In the genomic region with DNA sequence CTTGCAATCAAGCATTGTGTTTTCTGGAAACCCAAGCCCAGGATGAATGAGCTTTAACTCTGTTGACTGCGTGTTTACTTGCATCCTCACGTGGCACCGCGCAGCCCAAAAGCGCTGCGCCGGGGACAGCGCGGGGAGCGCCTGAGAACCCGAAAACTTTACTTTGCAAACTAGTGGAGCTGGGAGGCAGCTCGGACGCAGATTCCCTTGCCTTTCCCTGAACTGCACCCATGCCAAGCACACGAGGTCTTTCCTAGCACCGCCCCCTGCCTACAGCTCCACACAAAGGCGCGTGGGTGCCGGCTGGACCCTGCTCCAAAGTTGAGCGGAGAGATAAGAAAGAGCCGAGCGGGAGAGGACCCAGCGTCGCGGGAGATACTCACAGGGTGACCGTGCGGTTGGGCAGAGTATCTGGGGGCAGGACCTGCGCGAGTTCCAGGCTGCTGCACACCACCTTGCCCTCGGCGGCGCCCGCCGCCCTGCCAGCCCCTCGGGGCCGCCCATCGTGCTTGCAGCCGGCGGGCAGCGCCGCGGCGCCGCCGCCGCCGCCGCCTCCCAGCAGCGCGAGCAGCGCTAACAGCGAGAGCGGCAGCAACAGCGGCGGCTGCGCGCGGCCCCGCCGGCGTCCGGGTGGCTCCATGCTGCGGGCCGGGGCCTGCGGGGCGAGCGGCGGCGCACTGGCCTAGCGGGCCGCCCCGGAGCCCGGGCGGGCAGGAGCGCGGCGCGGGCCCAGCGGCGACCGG, we compare ENCODE assay signal across 1 cellular context.
TF ChIP-seq lines count a peak whose summit lies in the region.

No MANE protein-coding gene starts in this region.

TF ChIP-seq in GM12878, 131 proteins besides CTCF, POLR2A, EP300 and RAD21 (continued from another document):
- TF ChIP-seq ZNF384 (IDR thresholded peaks at IDR 0.05; ENCODE audit: borderline replicate concordance, low read depth, low read length) (no peak), MXI1 (IDR thresholded peaks at IDR 0.05; ENCODE audit: low read depth, low read length) (peak; percentile 60; the same call in 1 of the 2 replicates), BCL11A (IDR thresholded peaks at IDR 0.05; ENCODE audit: low read depth, low read length) (0 out of 2 replicates have a peak, but pooled peaks have one; percentile 3), IKZF2 (IDR thresholded peaks at IDR 0.05) (no peak), HDAC6 (IDR thresholded peaks at IDR 0.05; ENCODE audit: unreplicated experiment) (no peak), NBN (IDR thresholded peaks at IDR 0.05) (0 out of 2 replicates have a peak, but pooled peaks have one; percentile 20), SMARCA5 (IDR thresholded peaks at IDR 0.05) (0 out of 2 replicates have a peak, but pooled peaks have one; percentile 17), BHLHE40 (IDR thresholded peaks at IDR 0.05; ENCODE audit: borderline replicate concordance in 1 of 2, low read depth in 2 of 2, low read length in 1 of 2) (peak; percentile 33 to 76; a peak in 3 of 4 replicates), STAT3 (IDR thresholded peaks at IDR 0.05; ENCODE audit: low read depth, low read length) (no peak), DPF2 (IDR thresholded peaks at IDR 0.05) (no peak)
- TF ChIP-seq, protein P1, sequence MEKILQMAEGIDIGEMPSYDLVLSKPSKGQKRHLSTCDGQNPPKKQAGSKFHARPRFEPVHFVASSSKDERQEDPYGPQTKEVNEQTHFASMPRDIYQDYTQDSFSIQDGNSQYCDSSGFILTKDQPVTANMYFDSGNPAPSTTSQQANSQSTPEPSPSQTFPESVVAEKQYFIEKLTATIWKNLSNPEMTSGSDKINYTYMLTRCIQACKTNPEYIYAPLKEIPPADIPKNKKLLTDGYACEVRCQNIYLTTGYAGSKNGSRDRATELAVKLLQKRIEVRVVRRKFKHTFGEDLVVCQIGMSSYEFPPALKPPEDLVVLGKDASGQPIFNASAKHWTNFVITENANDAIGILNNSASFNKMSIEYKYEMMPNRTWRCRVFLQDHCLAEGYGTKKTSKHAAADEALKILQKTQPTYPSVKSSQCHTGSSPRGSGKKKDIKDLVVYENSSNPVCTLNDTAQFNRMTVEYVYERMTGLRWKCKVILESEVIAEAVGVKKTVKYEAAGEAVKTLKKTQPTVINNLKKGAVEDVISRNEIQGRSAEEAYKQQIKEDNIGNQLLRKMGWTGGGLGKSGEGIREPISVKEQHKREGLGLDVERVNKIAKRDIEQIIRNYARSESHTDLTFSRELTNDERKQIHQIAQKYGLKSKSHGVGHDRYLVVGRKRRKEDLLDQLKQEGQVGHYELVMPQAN (conservative IDR thresholded peaks at IDR 0.05) = peak; percentile 80
- TF ChIP-seq, protein P2, sequence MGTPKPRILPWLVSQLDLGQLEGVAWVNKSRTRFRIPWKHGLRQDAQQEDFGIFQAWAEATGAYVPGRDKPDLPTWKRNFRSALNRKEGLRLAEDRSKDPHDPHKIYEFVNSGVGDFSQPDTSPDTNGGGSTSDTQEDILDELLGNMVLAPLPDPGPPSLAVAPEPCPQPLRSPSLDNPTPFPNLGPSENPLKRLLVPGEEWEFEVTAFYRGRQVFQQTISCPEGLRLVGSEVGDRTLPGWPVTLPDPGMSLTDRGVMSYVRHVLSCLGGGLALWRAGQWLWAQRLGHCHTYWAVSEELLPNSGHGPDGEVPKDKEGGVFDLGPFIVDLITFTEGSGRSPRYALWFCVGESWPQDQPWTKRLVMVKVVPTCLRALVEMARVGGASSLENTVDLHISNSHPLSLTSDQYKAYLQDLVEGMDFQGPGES (IDR thresholded peaks at IDR 0.05) = no peak
- TF ChIP-seq, protein P3, sequence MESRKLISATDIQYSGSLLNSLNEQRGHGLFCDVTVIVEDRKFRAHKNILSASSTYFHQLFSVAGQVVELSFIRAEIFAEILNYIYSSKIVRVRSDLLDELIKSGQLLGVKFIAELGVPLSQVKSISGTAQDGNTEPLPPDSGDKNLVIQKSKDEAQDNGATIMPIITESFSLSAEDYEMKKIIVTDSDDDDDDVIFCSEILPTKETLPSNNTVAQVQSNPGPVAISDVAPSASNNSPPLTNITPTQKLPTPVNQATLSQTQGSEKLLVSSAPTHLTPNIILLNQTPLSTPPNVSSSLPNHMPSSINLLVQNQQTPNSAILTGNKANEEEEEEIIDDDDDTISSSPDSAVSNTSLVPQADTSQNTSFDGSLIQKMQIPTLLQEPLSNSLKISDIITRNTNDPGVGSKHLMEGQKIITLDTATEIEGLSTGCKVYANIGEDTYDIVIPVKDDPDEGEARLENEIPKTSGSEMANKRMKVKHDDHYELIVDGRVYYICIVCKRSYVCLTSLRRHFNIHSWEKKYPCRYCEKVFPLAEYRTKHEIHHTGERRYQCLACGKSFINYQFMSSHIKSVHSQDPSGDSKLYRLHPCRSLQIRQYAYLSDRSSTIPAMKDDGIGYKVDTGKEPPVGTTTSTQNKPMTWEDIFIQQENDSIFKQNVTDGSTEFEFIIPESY (IDR thresholded peaks at IDR 0.05) = no peak
- TF ChIP-seq, protein P4, sequence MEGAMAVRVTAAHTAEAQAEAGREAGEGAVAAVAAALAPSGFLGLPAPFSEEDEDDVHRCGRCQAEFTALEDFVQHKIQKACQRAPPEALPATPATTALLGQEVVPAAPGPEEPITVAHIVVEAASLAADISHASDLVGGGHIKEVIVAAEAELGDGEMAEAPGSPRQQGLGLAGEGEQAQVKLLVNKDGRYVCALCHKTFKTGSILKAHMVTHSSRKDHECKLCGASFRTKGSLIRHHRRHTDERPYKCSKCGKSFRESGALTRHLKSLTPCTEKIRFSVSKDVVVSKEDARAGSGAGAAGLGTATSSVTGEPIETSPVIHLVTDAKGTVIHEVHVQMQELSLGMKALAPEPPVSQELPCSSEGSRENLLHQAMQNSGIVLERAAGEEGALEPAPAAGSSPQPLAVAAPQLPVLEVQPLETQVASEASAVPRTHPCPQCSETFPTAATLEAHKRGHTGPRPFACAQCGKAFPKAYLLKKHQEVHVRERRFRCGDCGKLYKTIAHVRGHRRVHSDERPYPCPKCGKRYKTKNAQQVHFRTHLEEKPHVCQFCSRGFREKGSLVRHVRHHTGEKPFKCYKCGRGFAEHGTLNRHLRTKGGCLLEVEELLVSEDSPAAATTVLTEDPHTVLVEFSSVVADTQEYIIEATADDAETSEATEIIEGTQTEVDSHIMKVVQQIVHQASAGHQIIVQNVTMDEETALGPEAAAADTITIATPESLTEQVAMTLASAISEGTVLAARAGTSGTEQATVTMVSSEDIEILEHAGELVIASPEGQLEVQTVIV (IDR thresholded peaks at IDR 0.05; ENCODE audit: borderline replicate concordance, partially characterized antibody) = no peak
